ENCODE assay signal across 1 cellular context in the genomic region with DNA sequence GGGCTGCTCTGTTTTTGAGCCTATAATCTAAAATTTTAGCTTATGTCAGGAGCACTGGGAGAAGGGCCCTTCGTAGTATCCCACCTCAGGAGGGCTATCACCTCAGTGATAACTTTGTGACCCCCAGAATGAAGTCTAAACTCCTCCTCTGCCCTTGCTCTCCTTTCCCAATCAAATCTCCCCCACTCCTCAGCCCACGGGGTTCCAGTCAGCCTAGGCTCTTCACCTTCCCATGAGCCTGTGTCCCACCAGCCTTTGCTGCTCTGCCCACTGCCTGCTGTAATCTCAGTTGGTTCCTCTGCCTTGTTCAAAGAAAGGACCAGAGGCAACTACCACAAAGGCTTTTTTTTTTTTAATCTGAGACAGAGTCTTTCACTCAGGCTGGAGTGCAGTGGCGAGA.
TF ChIP-seq lines count a peak whose summit lies in the region.

No MANE protein-coding gene starts in this region.

TF ChIP-seq in GM23338, 12 proteins besides CTCF, POLR2A, EP300 and RAD21:
- TF ChIP-seq EZH2phosphoT487 (IDR thresholded peaks at IDR 0.05; ENCODE audit: unreplicated experiment) (no peak), EZH2 (IDR thresholded peaks at IDR 0.05; ENCODE audit: low read depth, unreplicated experiment) (no peak), POLR2AphosphoS5 (IDR thresholded peaks at IDR 0.05; ENCODE audit: low read depth) (no peak), CREB1 (CRISPR knock-in tag; IDR thresholded peaks at IDR 0.05; ENCODE audit: low read depth) (no peak), ZNF462 (CRISPR knock-in tag; IDR thresholded peaks at IDR 0.05) (no peak), REST (IDR thresholded peaks at IDR 0.05; ENCODE audit: unreplicated experiment) (no peak), STAT1 (IDR thresholded peaks at IDR 0.05; ENCODE audit: unreplicated experiment) (no peak), ZNF331 (CRISPR knock-in tag; IDR thresholded peaks at IDR 0.05; ENCODE audit: low read depth) (no peak), NANOG (IDR thresholded peaks at IDR 0.05; ENCODE audit: borderline replicate concordance) (no peak), ZNF114 (CRISPR knock-in tag; IDR thresholded peaks at IDR 0.05) (no peak), JUNB (IDR thresholded peaks at IDR 0.05; ENCODE audit: unreplicated experiment) (no peak)
- TF ChIP-seq, protein P1, sequence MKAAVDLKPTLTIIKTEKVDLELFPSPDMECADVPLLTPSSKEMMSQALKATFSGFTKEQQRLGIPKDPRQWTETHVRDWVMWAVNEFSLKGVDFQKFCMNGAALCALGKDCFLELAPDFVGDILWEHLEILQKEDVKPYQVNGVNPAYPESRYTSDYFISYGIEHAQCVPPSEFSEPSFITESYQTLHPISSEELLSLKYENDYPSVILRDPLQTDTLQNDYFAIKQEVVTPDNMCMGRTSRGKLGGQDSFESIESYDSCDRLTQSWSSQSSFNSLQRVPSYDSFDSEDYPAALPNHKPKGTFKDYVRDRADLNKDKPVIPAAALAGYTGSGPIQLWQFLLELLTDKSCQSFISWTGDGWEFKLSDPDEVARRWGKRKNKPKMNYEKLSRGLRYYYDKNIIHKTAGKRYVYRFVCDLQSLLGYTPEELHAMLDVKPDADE (IDR thresholded peaks at IDR 0.05) = no peak
TF ChIP-seq in GM23338: peak in this region for 0.
